1 cellular context compared by ENCODE assay signal in the genomic region with DNA sequence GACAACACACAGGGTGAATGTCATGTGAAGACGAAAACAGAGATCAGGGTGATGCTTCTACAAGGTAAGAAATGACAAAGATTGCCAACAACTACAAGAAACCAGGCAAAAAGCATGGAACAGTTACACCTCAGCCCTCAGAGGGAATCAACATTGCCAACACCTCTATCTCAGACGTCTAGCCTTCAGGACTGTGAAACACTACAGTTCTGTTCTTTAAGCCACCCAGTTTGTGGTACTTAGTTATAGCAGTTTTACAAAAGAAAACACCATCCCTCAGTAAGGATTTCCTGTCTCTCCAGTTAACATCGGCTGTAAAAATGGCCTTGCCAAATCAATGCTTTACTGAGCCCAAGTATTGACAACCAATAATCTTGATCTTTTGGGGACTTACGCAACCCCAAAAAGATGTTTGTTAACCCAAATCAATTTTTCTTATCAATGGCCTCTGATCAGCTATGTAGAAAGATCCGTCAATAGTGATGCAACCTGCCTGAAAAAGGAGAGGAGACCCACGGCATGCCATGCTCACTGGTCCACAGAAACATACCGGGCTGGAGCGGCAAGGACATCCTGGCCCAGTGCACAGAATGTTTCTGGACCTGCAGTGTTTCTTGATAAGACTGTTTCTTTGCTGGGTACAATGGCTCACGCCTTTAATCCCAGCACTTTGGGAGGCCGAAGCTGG.
A peak's percentile ranks its signal among the peaks of the same experiment; 100 is the strongest.
TF ChIP-seq lines count a peak whose summit lies in the region.

No MANE protein-coding gene starts in this region.

TF ChIP-seq in HepG2, 621 proteins besides CTCF, POLR2A, EP300 and RAD21 (continued from another document and continues in another):
- TF ChIP-seq, protein P1, sequence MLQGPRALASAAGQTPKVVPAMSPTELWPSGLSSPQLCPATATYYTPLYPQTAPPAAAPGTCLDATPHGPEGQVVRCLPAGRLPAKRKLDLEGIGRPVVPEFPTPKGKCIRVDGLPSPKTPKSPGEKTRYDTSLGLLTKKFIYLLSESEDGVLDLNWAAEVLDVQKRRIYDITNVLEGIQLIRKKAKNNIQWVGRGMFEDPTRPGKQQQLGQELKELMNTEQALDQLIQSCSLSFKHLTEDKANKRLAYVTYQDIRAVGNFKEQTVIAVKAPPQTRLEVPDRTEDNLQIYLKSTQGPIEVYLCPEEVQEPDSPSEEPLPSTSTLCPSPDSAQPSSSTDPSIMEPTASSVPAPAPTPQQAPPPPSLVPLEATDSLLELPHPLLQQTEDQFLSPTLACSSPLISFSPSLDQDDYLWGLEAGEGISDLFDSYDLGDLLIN (CRISPR knock-in tag; IDR thresholded peaks at IDR 0.05; ENCODE audit: borderline replicate concordance), result no peak
- TF ChIP-seq USF2 (IDR thresholded peaks at IDR 0.05; ENCODE audit: low read depth, low read length) (no peak), USF2 (CRISPR knock-in tag; IDR thresholded peaks at IDR 0.05; ENCODE audit: borderline replicate concordance) (no peak), ISX (CRISPR knock-in tag; conservative IDR thresholded peaks at IDR 0.05) (no peak), ZNF329 (CRISPR knock-in tag; IDR thresholded peaks at IDR 0.05; ENCODE audit: low read depth) (no peak), ZNF317 (CRISPR knock-in tag; IDR thresholded peaks at IDR 0.05) (no peak), ZNF446 (CRISPR knock-in tag; IDR thresholded peaks at IDR 0.05) (no peak), ZBTB37 (CRISPR knock-in tag; IDR thresholded peaks at IDR 0.05) (no peak), MIER2 (CRISPR knock-in tag; IDR thresholded peaks at IDR 0.05) (no peak), ZFY (CRISPR knock-in tag; IDR thresholded peaks at IDR 0.05) (no peak), IKZF4 (CRISPR knock-in tag; IDR thresholded peaks at IDR 0.05; ENCODE audit: borderline replicate concordance, low read depth, not compliant biosample characterization) (no peak), NFYB (CRISPR knock-in tag; IDR thresholded peaks at IDR 0.05) (no peak), TFAP4 (IDR thresholded peaks at IDR 0.05; ENCODE audit: borderline replicate concordance, low read depth) (no peak), PCBP2 (optimal IDR thresholded peaks at IDR 0.05; ENCODE audit: low read depth, low read length, poor library complexity, severe bottlenecking) (no peak), RORA (CRISPR knock-in tag; IDR thresholded peaks at IDR 0.05) (no peak), ZNF350 (CRISPR knock-in tag; IDR thresholded peaks at IDR 0.05; ENCODE audit: borderline replicate concordance, low read depth) (no peak), POGZ (CRISPR knock-in tag; IDR thresholded peaks at IDR 0.05) (peak; percentile 89), TOE1 (CRISPR knock-in tag; IDR thresholded peaks at IDR 0.05) (0 out of 2 replicates have a peak, but pooled peaks have one; percentile 64), ZBTB25 (CRISPR knock-in tag; IDR thresholded peaks at IDR 0.05) (peak; percentile 51; the same call in 1 of the 2 replicates), TRAFD1 (CRISPR knock-in tag; IDR thresholded peaks at IDR 0.05; ENCODE audit: borderline replicate concordance) (no peak), POLR2AphosphoS5 (IDR thresholded peaks at IDR 0.05; ENCODE audit: low read depth, low read length) (no peak), ZNF414 (CRISPR knock-in tag; IDR thresholded peaks at IDR 0.05) (no peak), ZMYM2 (CRISPR knock-in tag; IDR thresholded peaks at IDR 0.05) (0 out of 2 replicates have a peak, but pooled peaks have one; percentile 27), GFI1 (CRISPR knock-in tag; IDR thresholded peaks at IDR 0.05; ENCODE audit: borderline replicate concordance) (peak; percentile 56; the same call in 1 of the 2 replicates), CEBPB (IDR thresholded peaks at IDR 0.05; ENCODE audit: borderline replicate concordance, low read depth, low read length) (peak; percentile 93)
- TF ChIP-seq, protein P2, sequence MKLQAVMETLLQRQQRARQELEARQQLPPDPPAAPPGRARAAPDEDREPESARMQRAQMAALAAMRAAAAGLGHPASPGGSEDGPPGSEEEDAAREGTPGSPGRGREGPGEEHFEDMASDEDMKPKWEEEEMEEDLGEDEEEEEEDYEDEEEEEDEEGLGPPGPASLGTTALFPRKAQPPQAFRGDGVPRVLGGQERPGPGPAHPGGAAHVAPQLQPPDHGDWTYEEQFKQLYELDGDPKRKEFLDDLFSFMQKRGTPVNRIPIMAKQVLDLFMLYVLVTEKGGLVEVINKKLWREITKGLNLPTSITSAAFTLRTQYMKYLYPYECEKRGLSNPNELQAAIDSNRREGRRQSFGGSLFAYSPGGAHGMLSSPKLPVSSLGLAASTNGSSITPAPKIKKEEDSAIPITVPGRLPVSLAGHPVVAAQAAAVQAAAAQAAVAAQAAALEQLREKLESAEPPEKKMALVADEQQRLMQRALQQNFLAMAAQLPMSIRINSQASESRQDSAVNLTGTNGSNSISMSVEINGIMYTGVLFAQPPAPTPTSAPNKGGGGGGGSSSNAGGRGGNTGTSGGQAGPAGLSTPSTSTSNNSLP (IDR thresholded peaks at IDR 0.05; ENCODE audit: low read depth, low read length), result no peak
- TF ChIP-seq, protein P3, sequence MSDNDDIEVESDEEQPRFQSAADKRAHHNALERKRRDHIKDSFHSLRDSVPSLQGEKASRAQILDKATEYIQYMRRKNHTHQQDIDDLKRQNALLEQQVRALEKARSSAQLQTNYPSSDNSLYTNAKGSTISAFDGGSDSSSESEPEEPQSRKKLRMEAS (IDR thresholded peaks at IDR 0.05), result peak; percentile 42; the same call in 1 of the 2 replicates
- TF ChIP-seq, protein P4, sequence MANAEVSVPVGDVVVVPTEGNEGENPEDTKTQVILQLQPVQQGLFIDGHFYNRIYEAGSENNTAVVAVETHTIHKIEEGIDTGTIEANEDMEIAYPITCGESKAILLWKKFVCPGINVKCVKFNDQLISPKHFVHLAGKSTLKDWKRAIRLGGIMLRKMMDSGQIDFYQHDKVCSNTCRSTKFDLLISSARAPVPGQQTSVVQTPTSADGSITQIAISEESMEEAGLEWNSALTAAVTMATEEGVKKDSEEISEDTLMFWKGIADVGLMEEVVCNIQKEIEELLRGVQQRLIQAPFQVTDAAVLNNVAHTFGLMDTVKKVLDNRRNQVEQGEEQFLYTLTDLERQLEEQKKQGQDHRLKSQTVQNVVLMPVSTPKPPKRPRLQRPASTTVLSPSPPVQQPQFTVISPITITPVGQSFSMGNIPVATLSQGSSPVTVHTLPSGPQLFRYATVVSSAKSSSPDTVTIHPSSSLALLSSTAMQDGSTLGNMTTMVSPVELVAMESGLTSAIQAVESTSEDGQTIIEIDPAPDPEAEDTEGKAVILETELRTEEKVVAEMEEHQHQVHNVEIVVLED (CRISPR knock-in tag; IDR thresholded peaks at IDR 0.05; ENCODE audit: borderline replicate concordance), result no peak
- TF ChIP-seq, protein P5, sequence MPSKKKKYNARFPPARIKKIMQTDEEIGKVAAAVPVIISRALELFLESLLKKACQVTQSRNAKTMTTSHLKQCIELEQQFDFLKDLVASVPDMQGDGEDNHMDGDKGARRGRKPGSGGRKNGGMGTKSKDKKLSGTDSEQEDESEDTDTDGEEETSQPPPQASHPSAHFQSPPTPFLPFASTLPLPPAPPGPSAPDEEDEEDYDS (CRISPR knock-in tag; IDR thresholded peaks at IDR 0.05), result no peak
- TF ChIP-seq, protein P6, sequence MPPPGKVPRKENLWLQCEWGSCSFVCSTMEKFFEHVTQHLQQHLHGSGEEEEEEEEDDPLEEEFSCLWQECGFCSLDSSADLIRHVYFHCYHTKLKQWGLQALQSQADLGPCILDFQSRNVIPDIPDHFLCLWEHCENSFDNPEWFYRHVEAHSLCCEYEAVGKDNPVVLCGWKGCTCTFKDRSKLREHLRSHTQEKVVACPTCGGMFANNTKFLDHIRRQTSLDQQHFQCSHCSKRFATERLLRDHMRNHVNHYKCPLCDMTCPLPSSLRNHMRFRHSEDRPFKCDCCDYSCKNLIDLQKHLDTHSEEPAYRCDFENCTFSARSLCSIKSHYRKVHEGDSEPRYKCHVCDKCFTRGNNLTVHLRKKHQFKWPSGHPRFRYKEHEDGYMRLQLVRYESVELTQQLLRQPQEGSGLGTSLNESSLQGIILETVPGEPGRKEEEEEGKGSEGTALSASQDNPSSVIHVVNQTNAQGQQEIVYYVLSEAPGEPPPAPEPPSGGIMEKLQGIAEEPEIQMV (CRISPR knock-in tag; IDR thresholded peaks at IDR 0.05; ENCODE audit: low read depth), result no peak
- TF ChIP-seq, protein P7, sequence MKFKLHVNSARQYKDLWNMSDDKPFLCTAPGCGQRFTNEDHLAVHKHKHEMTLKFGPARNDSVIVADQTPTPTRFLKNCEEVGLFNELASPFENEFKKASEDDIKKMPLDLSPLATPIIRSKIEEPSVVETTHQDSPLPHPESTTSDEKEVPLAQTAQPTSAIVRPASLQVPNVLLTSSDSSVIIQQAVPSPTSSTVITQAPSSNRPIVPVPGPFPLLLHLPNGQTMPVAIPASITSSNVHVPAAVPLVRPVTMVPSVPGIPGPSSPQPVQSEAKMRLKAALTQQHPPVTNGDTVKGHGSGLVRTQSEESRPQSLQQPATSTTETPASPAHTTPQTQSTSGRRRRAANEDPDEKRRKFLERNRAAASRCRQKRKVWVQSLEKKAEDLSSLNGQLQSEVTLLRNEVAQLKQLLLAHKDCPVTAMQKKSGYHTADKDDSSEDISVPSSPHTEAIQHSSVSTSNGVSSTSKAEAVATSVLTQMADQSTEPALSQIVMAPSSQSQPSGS (CRISPR knock-in tag; IDR thresholded peaks at IDR 0.05), result peak; percentile 80
- TF ChIP-seq, protein P8, sequence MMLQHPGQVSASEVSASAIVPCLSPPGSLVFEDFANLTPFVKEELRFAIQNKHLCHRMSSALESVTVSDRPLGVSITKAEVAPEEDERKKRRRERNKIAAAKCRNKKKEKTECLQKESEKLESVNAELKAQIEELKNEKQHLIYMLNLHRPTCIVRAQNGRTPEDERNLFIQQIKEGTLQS (CRISPR knock-in tag; IDR thresholded peaks at IDR 0.05), result peak; percentile 57; the same call in 1 of the 2 replicates
- TF ChIP-seq, protein P9, sequence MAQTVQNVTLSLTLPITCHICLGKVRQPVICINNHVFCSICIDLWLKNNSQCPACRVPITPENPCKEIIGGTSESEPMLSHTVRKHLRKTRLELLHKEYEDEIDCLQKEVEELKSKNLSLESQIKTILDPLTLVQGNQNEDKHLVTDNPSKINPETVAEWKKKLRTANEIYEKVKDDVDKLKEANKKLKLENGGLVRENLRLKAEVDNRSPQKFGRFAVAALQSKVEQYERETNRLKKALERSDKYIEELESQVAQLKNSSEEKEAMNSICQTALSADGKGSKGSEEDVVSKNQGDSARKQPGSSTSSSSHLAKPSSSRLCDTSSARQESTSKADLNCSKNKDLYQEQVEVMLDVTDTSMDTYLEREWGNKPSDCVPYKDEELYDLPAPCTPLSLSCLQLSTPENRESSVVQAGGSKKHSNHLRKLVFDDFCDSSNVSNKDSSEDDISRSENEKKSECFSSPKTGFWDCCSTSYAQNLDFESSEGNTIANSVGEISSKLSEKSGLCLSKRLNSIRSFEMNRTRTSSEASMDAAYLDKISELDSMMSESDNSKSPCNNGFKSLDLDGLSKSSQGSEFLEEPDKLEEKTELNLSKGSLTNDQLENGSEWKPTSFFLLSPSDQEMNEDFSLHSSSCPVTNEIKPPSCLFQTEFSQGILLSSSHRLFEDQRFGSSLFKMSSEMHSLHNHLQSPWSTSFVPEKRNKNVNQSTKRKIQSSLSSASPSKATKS (CRISPR knock-in tag; IDR thresholded peaks at IDR 0.05), result no peak
